ENCODE assay signal across 16 cellular contexts in the genomic region with DNA sequence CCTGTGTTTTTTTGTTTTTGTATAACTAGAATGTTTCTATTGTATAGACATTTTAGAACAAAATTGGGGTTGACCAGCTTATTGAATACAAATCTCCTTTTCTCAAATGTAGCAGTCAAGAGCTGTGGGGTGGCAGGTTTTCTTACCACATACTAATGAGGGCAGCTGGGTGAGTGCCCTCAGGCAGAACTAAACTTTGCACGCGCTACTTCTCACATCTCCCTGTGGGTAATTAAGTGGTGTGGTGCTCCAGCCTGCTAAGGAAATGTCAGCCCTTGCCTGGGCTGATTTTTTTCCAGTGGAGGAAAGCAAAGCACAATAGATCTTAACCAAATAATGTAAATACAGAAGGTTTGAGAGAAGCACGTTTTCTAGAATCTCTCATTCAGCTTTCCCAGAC.
A peak's percentile ranks its signal among the peaks of the same experiment; 100 is the strongest.
DNase-seq lines count a peak whose midpoint lies in the region; ATAC-seq and TF ChIP-seq lines count a peak whose summit lies in the region.
"Had no signal": no experiment of that assay in that cellular context is flagged by ENCODE, and none has a peak within 500 bp of the region (broad histone marks: within the 10 kb centered on the region; RNA-seq: fewer than 3 reads in every experiment).

No MANE protein-coding gene starts in this region.

- peak; percentile 100 for DNase-seq in NCI-H146 treated with DMSO at 0.1 percent for 48 hours (lab: John Stamatoyannopoulos, UW; ENCODE audit: unreplicated experiment)
- DNase-seq in RPMI7951 (ENCODE audit: low read depth), result peak; percentile 58
- peak; percentile 53 for DNase-seq in neural progenitor cell (ENCODE audit: low spot score)
- DNase-seq in SKM-1 (lab: John Stamatoyannopoulos, UW; ENCODE audit: unreplicated experiment), result no peak
- no peak for DNase-seq in AML-193 (lab: John Stamatoyannopoulos, UW)
- DNase-seq: IMR-90; kidney glomerular epithelial cell; NK-92 treated with Interleukin-12 subunit alpha and Interleukin-12 subunit beta, amount 100 ng/mL, for 24 hours; stimulated activated CD4-positive, alpha-beta T cell treated with anti-CD3 and anti-CD28 coated beads, Interleukin-4, amount 100 ng/mL, for 4 hours had no signal

- H3K4me2 ChIP-seq in neural progenitor cell, result no peak overlapping the region
- H3K4me2 ChIP-seq: hepatocyte had no signal

- H3K27me3 Mint-ChIP-seq in neural progenitor cell (ENCODE audit: insufficient read depth, low read depth), result peaks cover 3% of the 10 kb centered on the region
- H3K27me3 Mint-ChIP-seq: activated T-helper 17 cell treated with anti-CD3 and anti-CD28 coated beads, Interleukin-2, amount 50 U/mL, for 72 hours; B cell had no signal

- no peaks in the 10 kb centered on the region for H3K4me1 ChIP-seq in HEK293 (ENCODE audit: control insufficient read depth, insufficient read depth, low read length)
- H3K4me1 ChIP-seq in neural progenitor cell, result peaks cover 35% of the 10 kb centered on the region

- no peak for TF ChIP-seq CTCF in HEK293 (tag by site-specific recombination; IDR thresholded peaks at IDR 0.05)
- TF ChIP-seq CTCF in neural progenitor cell (IDR thresholded peaks at IDR 0.05), result no peak

- H3K27me3 ChIP-seq in neural progenitor cell, result no peaks in the 10 kb centered on the region
- H3K27me3 ChIP-seq: hepatocyte had no signal

- no peak for ATAC-seq in HG02852 (IDR thresholded peaks at IDR 0.05; ENCODE audit: unreplicated experiment)
- ATAC-seq: activated T-helper 17 cell treated with anti-CD3 and anti-CD28 coated beads, Interleukin-2, amount 50 U/mL, for 72 hours had no signal

- H3K9ac ChIP-seq in neural progenitor cell, result no peak overlapping the region

- CTCF ChIA-PET in HEK293 (lab: Yijun Ruan, JAX), result no interaction called here

- no peak overlapping the region for H3K4me3 ChIP-seq in HEK293 (ENCODE audit: low read depth, low read length)
- H3K4me3 ChIP-seq in neural progenitor cell, result no peak overlapping the region
- H3K4me3 ChIP-seq: hepatocyte, thoracic aorta had no signal

- H3K79me2 ChIP-seq in neural progenitor cell (ENCODE audit: low read depth), result no peaks in the 10 kb centered on the region
- H3K79me2 ChIP-seq: hepatocyte had no signal

- POLR2A ChIA-PET in HEK293 (lab: Yijun Ruan, JAX), result no interaction called here

- peaks cover 38% of the 10 kb centered on the region for H3K4me1 Mint-ChIP-seq in neural progenitor cell
- H3K4me1 Mint-ChIP-seq: activated T-helper 17 cell treated with anti-CD3 and anti-CD28 coated beads, Interleukin-2, amount 50 U/mL, for 72 hours; B cell had no signal

- H2AFZ ChIP-seq in neural progenitor cell (replicated peaks), result no peak overlapping the region
- H2AFZ ChIP-seq: hepatocyte had no signal

- H3K9me3 ChIP-seq in HEK293 (ENCODE audit: control insufficient read depth, insufficient read depth, low read depth, low read length) (no peaks in the 10 kb centered on the region), neural progenitor cell (ENCODE audit: low read depth) (no peaks in the 10 kb centered on the region)
- H3K9me3 ChIP-seq: thoracic aorta had no signal

- H3K27ac ChIP-seq in HEK293 (ENCODE audit: extremely low read depth, low read depth, low read length) (no peak overlapping the region), neural progenitor cell (no peak overlapping the region)
- H3K27ac ChIP-seq: hepatocyte, thoracic aorta had no signal

- peaks cover 9% of the 10 kb centered on the region for H3F3A ChIP-seq in neural progenitor cell (ENCODE audit: low read depth)

- no peak overlapping the region for H3K4me3 Mint-ChIP-seq in neural progenitor cell
- H3K4me3 Mint-ChIP-seq: activated T-helper 17 cell treated with anti-CD3 and anti-CD28 coated beads, Interleukin-2, amount 50 U/mL, for 72 hours; B cell; T-helper 1 cell treated with Interleukin-12 subunit alpha and Interleukin-12 subunit beta and Interleukin-4 antibody, amounts not matched to agents 30 μg/mL and 1 μg/mL, for 36 hours had no signal

- H4K20me1 ChIP-seq in neural progenitor cell (ENCODE audit: low read depth), result no peaks in the 10 kb centered on the region

- no peaks in the 10 kb centered on the region for H3K36me3 ChIP-seq in HEK293 (ENCODE audit: control insufficient read depth in 2 of 2, insufficient read depth in 1 of 2, low read length in 2 of 2)
- H3K36me3 ChIP-seq in neural progenitor cell, result no peaks in the 10 kb centered on the region
- H3K36me3 ChIP-seq: thoracic aorta had no signal

- peaks cover 18% of the 10 kb centered on the region for H3K9me3 Mint-ChIP-seq in neural progenitor cell
- H3K9me3 Mint-ChIP-seq: T-helper 1 cell treated with Interleukin-12 subunit alpha and Interleukin-12 subunit beta and Interleukin-4 antibody, amounts not matched to agents 30 μg/mL and 1 μg/mL, for 36 hours had no signal

- peak overlapping the region; percentile 43 for H3K27ac Mint-ChIP-seq in neural progenitor cell
- H3K27ac Mint-ChIP-seq: activated T-helper 17 cell treated with anti-CD3 and anti-CD28 coated beads, Interleukin-2, amount 50 U/mL, for 72 hours; B cell; T-helper 1 cell treated with Interleukin-12 subunit alpha and Interleukin-12 subunit beta and Interleukin-4 antibody, amounts not matched to agents 30 μg/mL and 1 μg/mL, for 36 hours had no signal

- H3K36me3 Mint-ChIP-seq in neural progenitor cell, result peaks cover 4% of the 10 kb centered on the region

TF ChIP-seq in HEK293, 187 proteins besides CTCF, POLR2A, EP300 and RAD21:
- TF ChIP-seq ZNF169 (tag by site-specific recombination; IDR thresholded peaks at IDR 0.05) (no peak), YY2 (tag by site-specific recombination; IDR thresholded peaks at IDR 0.05) (no peak), ZBTB8A (tag by site-specific recombination; IDR thresholded peaks at IDR 0.05) (peak; percentile 41; the same call in 1 of the 2 replicates)
- TF ChIP-seq, protein P1, sequence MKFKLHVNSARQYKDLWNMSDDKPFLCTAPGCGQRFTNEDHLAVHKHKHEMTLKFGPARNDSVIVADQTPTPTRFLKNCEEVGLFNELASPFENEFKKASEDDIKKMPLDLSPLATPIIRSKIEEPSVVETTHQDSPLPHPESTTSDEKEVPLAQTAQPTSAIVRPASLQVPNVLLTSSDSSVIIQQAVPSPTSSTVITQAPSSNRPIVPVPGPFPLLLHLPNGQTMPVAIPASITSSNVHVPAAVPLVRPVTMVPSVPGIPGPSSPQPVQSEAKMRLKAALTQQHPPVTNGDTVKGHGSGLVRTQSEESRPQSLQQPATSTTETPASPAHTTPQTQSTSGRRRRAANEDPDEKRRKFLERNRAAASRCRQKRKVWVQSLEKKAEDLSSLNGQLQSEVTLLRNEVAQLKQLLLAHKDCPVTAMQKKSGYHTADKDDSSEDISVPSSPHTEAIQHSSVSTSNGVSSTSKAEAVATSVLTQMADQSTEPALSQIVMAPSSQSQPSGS (tag by site-specific recombination; IDR thresholded peaks at IDR 0.05; ENCODE audit: low read depth), result no peak

Comparison
In these comparisons a context has a peak if more than half of its experiments do, and no peak if none do; other contexts are left out.
1. DNase-seq: peak in NCI-H146 treated with DMSO at 0.1 percent for 48 hours (single experiment), RPMI7951 (single experiment) and neural progenitor cell (single experiment); none in SKM-1 (single experiment) and AML-193 (0 of 2).